In genomic region chr3:194739498-194740284, GRCh38 we compare ENCODE assay signal across 1 cellular context.
TF ChIP-seq lines count a peak whose summit lies in the region.

No MANE protein-coding gene starts in this region.

TF ChIP-seq in GM23338, 12 proteins besides CTCF, POLR2A, EP300 and RAD21 (continued from another document):
- TF ChIP-seq REST (IDR thresholded peaks at IDR 0.05; ENCODE audit: unreplicated experiment) (no peak), JUNB (IDR thresholded peaks at IDR 0.05; ENCODE audit: unreplicated experiment) (no peak), STAT1 (IDR thresholded peaks at IDR 0.05; ENCODE audit: unreplicated experiment) (no peak), EZH2 (IDR thresholded peaks at IDR 0.05; ENCODE audit: low read depth, unreplicated experiment) (no peak), ZNF114 (CRISPR knock-in tag; IDR thresholded peaks at IDR 0.05) (no peak), ETS1 (IDR thresholded peaks at IDR 0.05) (no peak), POLR2AphosphoS5 (IDR thresholded peaks at IDR 0.05; ENCODE audit: low read depth) (no peak), NANOG (IDR thresholded peaks at IDR 0.05; ENCODE audit: borderline replicate concordance) (no peak), EZH2phosphoT487 (IDR thresholded peaks at IDR 0.05; ENCODE audit: unreplicated experiment) (no peak), CREB1 (CRISPR knock-in tag; IDR thresholded peaks at IDR 0.05; ENCODE audit: low read depth) (no peak)
